1 cellular context compared by ENCODE assay signal in genomic region chr19:12782424-12783225, GRCh38.
A peak's percentile ranks its signal among the peaks of the same experiment; 100 is the strongest.
TF ChIP-seq lines count a peak whose summit lies in the region.

No MANE protein-coding gene starts in this region.

TF ChIP-seq in K562, 482 proteins besides CTCF, POLR2A, EP300 and RAD21 (continues in another document):
- TF ChIP-seq CTBP1 (IDR thresholded peaks at IDR 0.05; ENCODE audit: borderline replicate concordance) (peak; percentile 96), HDGF (IDR thresholded peaks at IDR 0.05) (no peak), IFI16 (CRISPR knock-in tag; IDR thresholded peaks at IDR 0.05) (no peak), E2F3 (CRISPR knock-in tag; IDR thresholded peaks at IDR 0.05) (peak; percentile 71), ID3 (CRISPR knock-in tag; IDR thresholded peaks at IDR 0.05) (no peak), ID3 (tag; IDR thresholded peaks at IDR 0.05) (peak; percentile 37; the same call in 1 of the 2 replicates), HMGN3 (IDR thresholded peaks at IDR 0.05; ENCODE audit: borderline replicate concordance, extremely low read depth, insufficient read length, low read depth, low read length) (peak; percentile 89), TCFL5 (CRISPR knock-in tag; conservative IDR thresholded peaks at IDR 0.05) (no peak), PHF8 (IDR thresholded peaks at IDR 0.05; ENCODE audit: borderline replicate concordance, low read length) (peak; percentile 55; the same call in 1 of the 2 replicates), TCF3 (CRISPR knock-in tag; IDR thresholded peaks at IDR 0.05) (peak; percentile 52; the same call in 1 of the 2 replicates), ETV5 (CRISPR knock-in tag; IDR thresholded peaks at IDR 0.05; ENCODE audit: low read depth) (peak; percentile 54), CREM (IDR thresholded peaks at IDR 0.05; ENCODE audit: low read depth) (peak; percentile 88), NCOR1 (IDR thresholded peaks at IDR 0.05) (peak; percentile 48), ZNF143 (CRISPR knock-in tag; IDR thresholded peaks at IDR 0.05) (no peak), CSDE1 (IDR thresholded peaks at IDR 0.05) (peak in 1 of 2 experiments; percentile 88; a peak in 2 of 4 replicates), HDAC1 (IDR thresholded peaks at IDR 0.05) (peak in 1 of 2 experiments; percentile 98; a peak in 3 of 4 replicates), SP2 (IDR thresholded peaks at IDR 0.05; ENCODE audit: extremely low read depth, low read depth, low read length, poor library complexity, severe bottlenecking) (no peak), SAP30 (IDR thresholded peaks at IDR 0.05; ENCODE audit: borderline replicate concordance, insufficient read depth, low read depth, low read length, poor library complexity, severe bottlenecking) (peak; percentile 41), EGR1 (conservative IDR thresholded peaks at IDR 0.05) (peak; percentile 99), ZNF518B (CRISPR knock-in tag; IDR thresholded peaks at IDR 0.05) (no peak), JUN (IDR thresholded peaks at IDR 0.05; ENCODE audit: borderline replicate concordance, low read depth, low read length) (peak; percentile 44; the same call in 1 of the 2 replicates), JUN (CRISPR knock-in tag; IDR thresholded peaks at IDR 0.05; ENCODE audit: borderline replicate concordance) (no peak), GATAD2A (IDR thresholded peaks at IDR 0.05) (peak; percentile 100), NFYB (IDR thresholded peaks at IDR 0.05; ENCODE audit: extremely low read depth, insufficient read length) (no peak), RBM25 (IDR thresholded peaks at IDR 0.05; ENCODE audit: low read depth, low read length, severe bottlenecking) (no peak), ZFX (CRISPR knock-in tag; IDR thresholded peaks at IDR 0.05) (peak; percentile 53), RFX1 (IDR thresholded peaks at IDR 0.05) (peak; percentile 98), FOXK1 (CRISPR knock-in tag; IDR thresholded peaks at IDR 0.05; ENCODE audit: borderline replicate concordance) (no peak; the same call in 1 of the 2 replicates), ZNF644 (tag; IDR thresholded peaks at IDR 0.05; ENCODE audit: low read depth) (0 out of 2 replicates have a peak, but pooled peaks have one; percentile 9), THAP7 (CRISPR knock-in tag; IDR thresholded peaks at IDR 0.05) (0 out of 2 replicates have a peak, but pooled peaks have one; percentile 80), JUND (IDR thresholded peaks at IDR 0.05; ENCODE audit: borderline replicate concordance, low read depth, low read length) (peak; percentile 52), JUND (tag; IDR thresholded peaks at IDR 0.05; ENCODE audit: borderline replicate concordance, low read depth, low read length) (no peak; the same call in 2 of the 3 replicates), POLR2H (tag; IDR thresholded peaks at IDR 0.05; ENCODE audit: low read depth) (no peak), SUPT5H (IDR thresholded peaks at IDR 0.05) (peak; percentile 35)
- TF ChIP-seq, protein P1, sequence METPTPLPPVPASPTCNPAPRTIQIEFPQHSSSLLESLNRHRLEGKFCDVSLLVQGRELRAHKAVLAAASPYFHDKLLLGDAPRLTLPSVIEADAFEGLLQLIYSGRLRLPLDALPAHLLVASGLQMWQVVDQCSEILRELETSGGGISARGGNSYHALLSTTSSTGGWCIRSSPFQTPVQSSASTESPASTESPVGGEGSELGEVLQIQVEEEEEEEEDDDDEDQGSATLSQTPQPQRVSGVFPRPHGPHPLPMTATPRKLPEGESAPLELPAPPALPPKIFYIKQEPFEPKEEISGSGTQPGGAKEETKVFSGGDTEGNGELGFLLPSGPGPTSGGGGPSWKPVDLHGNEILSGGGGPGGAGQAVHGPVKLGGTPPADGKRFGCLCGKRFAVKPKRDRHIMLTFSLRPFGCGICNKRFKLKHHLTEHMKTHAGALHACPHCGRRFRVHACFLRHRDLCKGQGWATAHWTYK (CRISPR knock-in tag; IDR thresholded peaks at IDR 0.05): peak; percentile 88; the same call in 1 of the 2 replicates
- TF ChIP-seq, protein P2, sequence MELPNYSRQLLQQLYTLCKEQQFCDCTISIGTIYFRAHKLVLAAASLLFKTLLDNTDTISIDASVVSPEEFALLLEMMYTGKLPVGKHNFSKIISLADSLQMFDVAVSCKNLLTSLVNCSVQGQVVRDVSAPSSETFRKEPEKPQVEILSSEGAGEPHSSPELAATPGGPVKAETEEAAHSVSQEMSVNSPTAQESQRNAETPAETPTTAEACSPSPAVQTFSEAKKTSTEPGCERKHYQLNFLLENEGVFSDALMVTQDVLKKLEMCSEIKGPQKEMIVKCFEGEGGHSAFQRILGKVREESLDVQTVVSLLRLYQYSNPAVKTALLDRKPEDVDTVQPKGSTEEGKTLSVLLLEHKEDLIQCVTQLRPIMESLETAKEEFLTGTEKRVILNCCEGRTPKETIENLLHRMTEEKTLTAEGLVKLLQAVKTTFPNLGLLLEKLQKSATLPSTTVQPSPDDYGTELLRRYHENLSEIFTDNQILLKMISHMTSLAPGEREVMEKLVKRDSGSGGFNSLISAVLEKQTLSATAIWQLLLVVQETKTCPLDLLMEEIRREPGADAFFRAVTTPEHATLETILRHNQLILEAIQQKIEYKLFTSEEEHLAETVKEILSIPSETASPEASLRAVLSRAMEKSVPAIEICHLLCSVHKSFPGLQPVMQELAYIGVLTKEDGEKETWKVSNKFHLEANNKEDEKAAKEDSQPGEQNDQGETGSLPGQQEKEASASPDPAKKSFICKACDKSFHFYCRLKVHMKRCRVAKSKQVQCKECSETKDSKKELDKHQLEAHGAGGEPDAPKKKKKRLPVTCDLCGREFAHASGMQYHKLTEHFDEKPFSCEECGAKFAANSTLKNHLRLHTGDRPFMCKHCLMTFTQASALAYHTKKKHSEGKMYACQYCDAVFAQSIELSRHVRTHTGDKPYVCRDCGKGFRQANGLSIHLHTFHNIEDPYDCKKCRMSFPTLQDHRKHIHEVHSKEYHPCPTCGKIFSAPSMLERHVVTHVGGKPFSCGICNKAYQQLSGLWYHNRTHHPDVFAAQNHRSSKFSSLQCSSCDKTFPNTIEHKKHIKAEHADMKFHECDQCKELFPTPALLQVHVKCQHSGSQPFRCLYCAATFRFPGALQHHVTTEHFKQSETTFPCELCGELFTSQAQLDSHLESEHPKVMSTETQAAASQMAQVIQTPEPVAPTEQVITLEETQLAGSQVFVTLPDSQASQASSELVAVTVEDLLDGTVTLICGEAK (IDR thresholded peaks at IDR 0.05): no peak
- TF ChIP-seq, protein P2 (CRISPR knock-in tag; IDR thresholded peaks at IDR 0.05): no peak
- TF ChIP-seq, protein P3, sequence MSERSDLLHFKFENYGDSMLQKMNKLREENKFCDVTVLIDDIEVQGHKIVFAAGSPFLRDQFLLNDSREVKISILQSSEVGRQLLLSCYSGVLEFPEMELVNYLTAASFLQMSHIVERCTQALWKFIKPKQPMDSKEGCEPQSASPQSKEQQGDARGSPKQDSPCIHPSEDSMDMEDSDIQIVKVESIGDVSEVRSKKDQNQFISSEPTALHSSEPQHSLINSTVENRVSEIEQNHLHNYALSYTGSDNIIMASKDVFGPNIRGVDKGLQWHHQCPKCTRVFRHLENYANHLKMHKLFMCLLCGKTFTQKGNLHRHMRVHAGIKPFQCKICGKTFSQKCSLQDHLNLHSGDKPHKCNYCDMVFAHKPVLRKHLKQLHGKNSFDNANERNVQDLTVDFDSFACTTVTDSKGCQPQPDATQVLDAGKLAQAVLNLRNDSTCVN (CRISPR knock-in tag; IDR thresholded peaks at IDR 0.05): no peak
- TF ChIP-seq, protein P4, sequence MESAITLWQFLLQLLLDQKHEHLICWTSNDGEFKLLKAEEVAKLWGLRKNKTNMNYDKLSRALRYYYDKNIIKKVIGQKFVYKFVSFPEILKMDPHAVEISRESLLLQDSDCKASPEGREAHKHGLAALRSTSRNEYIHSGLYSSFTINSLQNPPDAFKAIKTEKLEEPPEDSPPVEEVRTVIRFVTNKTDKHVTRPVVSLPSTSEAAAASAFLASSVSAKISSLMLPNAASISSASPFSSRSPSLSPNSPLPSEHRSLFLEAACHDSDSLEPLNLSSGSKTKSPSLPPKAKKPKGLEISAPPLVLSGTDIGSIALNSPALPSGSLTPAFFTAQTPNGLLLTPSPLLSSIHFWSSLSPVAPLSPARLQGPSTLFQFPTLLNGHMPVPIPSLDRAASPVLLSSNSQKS (CRISPR knock-in tag; IDR thresholded peaks at IDR 0.05): no peak
- TF ChIP-seq, protein P5, sequence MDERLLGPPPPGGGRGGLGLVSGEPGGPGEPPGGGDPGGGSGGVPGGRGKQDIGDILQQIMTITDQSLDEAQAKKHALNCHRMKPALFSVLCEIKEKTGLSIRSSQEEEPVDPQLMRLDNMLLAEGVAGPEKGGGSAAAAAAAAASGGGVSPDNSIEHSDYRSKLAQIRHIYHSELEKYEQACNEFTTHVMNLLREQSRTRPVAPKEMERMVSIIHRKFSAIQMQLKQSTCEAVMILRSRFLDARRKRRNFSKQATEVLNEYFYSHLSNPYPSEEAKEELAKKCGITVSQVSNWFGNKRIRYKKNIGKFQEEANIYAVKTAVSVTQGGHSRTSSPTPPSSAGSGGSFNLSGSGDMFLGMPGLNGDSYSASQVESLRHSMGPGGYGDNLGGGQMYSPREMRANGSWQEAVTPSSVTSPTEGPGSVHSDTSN (CRISPR knock-in tag; IDR thresholded peaks at IDR 0.05; ENCODE audit: low read depth): no peak
- TF ChIP-seq, protein P5 (tag; conservative IDR thresholded peaks at IDR 0.05; ENCODE audit: low read depth): no peak
